Comparison of ENCODE assay signal across 22 cellular contexts in the genomic region with DNA sequence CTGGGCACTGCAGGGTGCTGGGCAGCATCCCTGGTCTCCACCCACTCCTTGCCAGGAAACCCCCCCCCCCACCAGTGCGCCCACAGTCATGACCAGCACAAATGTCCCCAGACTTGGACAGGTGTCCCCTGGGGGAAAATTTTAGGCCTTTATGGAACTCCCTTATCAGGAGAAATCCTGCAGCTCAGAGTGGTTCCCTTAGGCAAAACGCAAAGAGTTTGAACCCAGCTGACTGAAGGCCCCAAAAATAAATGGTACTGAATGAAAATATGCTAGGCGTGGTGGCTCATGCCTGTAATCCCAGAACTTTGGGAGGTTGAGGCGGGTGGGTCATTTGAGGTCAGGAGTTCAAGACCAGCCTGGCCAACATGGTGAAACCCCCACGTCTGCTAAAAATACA. TPM values are rescaled to one million over a fixed set of nuclear protein-coding genes. Genes with fewer than 3 reads are reported as not detected.
DNase-seq lines count a peak whose midpoint lies in the region; ATAC-seq, FAIRE-seq and TF ChIP-seq lines count a peak whose summit lies in the region.
"Had no signal": no experiment of that assay in that cellular context is flagged by ENCODE, and none has a peak within 500 bp of the region (broad histone marks: within the 10 kb centered on the region; RNA-seq: fewer than 3 reads in every experiment).

No MANE protein-coding gene starts in this region.

- H3K4ac ChIP-seq in H9 (ENCODE audit: low read depth, low read length) = no peak overlapping the region
- no peak overlapping the region for H3K4ac ChIP-seq in trophoblast cell (ENCODE audit: low read depth, low read length)

- H3K79me1 ChIP-seq in H9 (ENCODE audit: insufficient read depth, low read depth, low read length, poor library complexity, severe bottlenecking) = no peaks in the 10 kb centered on the region
- H3K79me1 ChIP-seq in trophoblast cell (ENCODE audit: low read length) = peaks cover 36% of the 10 kb centered on the region

- H3T11ph ChIP-seq in H9 (ENCODE audit: low read length) = no peak overlapping the region

- FAIRE-seq in GM12891 (lab: Jason Lieb, UNC) = no peak
- no peak for FAIRE-seq in pancreas (lab: Jason Lieb, UNC)
- FAIRE-seq: D721Med had no signal

- DNase-seq in H9 (peak; percentile 19), RWPE1 (ENCODE audit: low spot score) (no peak), trophoblast cell (peak; percentile 86 to 96), natural killer cell (no peak), GM12891 (ENCODE audit: insufficient read length, low spot score) (no peak), pancreas (no peak)
- DNase-seq in activated CD4-positive, CD25-positive, alpha-beta regulatory T cell treated with anti-CD3 and anti-CD28 coated beads, Interleukin-2, amount 50 U/mL, for 72 hours = no peak
- DNase-seq: ACHN; C1 segment of cervical spinal cord; CD8-positive, alpha-beta memory T cell; DMS53; EL; GF-D8; Kasumi-1; MG63; NCI-H1417; NCI-H1694 treated with DMSO at 0.1 percent for 48 hours; NCI-H446 treated with DMSO at 0.1 percent for 48 hours; NCI-H526 treated with DMSO at 0.1 percent for 48 hours; PC-3 had no signal

- intact Hi-C loops in natural killer cell (cut with micrococcal nuclease) (no loop called here), pancreas (cut with DNase I) (no loop called here)

- no peak overlapping the region for H3K4me3 ChIP-seq in BLaER1 treated with 17β-estradiol and CSF1 and Interleukin-3, amounts not matched to agents 10 nM and 100 nM
- H3K4me3 ChIP-seq in trophoblast cell (ENCODE audit: low read depth, low read length) (no peak overlapping the region), pancreas (no peak overlapping the region)
- H3K4me3 ChIP-seq: MG63 had no signal

- no peaks in the 10 kb centered on the region for H3K27me3 ChIP-seq in BLaER1 treated with 17β-estradiol and CSF1 and Interleukin-3, amounts not matched to agents 10 nM and 100 nM
- no peaks in the 10 kb centered on the region for H3K27me3 ChIP-seq in H9 (ENCODE audit: insufficient read depth, low read length)
- no peaks in the 10 kb centered on the region for H3K27me3 ChIP-seq in trophoblast cell (ENCODE audit: insufficient read depth, low read length)
- H3K27me3 ChIP-seq in pancreas = no peaks in the 10 kb centered on the region
- H3K27me3 ChIP-seq: MG63 had no signal

- TF ChIP-seq CTCF in H9 (conservative IDR thresholded peaks at IDR 0.05) = no peak
- no peak for TF ChIP-seq CTCF in RWPE1 (conservative IDR thresholded peaks at IDR 0.05; ENCODE audit: low read depth)
- TF ChIP-seq CTCF in natural killer cell (IDR thresholded peaks at IDR 0.05) = no peak
- TF ChIP-seq CTCF in pancreas (IDR thresholded peaks at IDR 0.05) = no peak

- H3K36me3 Mint-ChIP-seq in H9 (ENCODE audit: insufficient read depth in 1 of 3, low read depth in 3 of 3) (no peaks in the 10 kb centered on the region), natural killer cell (no peaks in the 10 kb centered on the region)

- no peak overlapping the region for H4K12ac ChIP-seq in trophoblast cell (ENCODE audit: low read depth, low read length)

- H3K14ac ChIP-seq in H9 (ENCODE audit: insufficient read depth, low read length) (no peak overlapping the region), trophoblast cell (ENCODE audit: low read length) (no peak overlapping the region)

- H2BK20ac ChIP-seq in H9 (ENCODE audit: low read depth, low read length, poor library complexity, severe bottlenecking) = no peak overlapping the region

- H2BK12ac ChIP-seq in H9 (ENCODE audit: insufficient read length, low read depth, low read length) (no peak overlapping the region), trophoblast cell (ENCODE audit: low read length) (peak overlapping the region; percentile 99)

- H3K9me3 Mint-ChIP-seq in H9 = peaks cover 0 to 4% of the 10 kb centered on the region in 2 experiments; a peak in 1 of 5 replicates
- no peaks in the 10 kb centered on the region for H3K9me3 Mint-ChIP-seq in natural killer cell
- H3K9me3 Mint-ChIP-seq: CD8-positive, alpha-beta memory T cell had no signal

- no peak overlapping the region for H4K5ac ChIP-seq in H9 (ENCODE audit: insufficient read length, low read depth, low read length)

- H3K23ac ChIP-seq in H9 (ENCODE audit: insufficient read length, low read depth, low read length) (no peak overlapping the region), trophoblast cell (ENCODE audit: low read length) (no peak overlapping the region)

- no peak overlapping the region for H3K18ac ChIP-seq in H9 (ENCODE audit: insufficient read length, low read depth, low read length)
- H3K18ac ChIP-seq in trophoblast cell (ENCODE audit: low read length) = peak overlapping the region; percentile 66

- no peak overlapping the region for H2BK5ac ChIP-seq in H9 (ENCODE audit: insufficient read length, low read length)
- H2BK5ac ChIP-seq in trophoblast cell (ENCODE audit: low read depth, low read length, poor library complexity) = peak overlapping the region; percentile 63

- H3K4me1 ChIP-seq in BLaER1 treated with 17β-estradiol and CSF1 and Interleukin-3, amounts not matched to agents 10 nM and 100 nM = peaks cover 31 to 76% (median 67%) of the 10 kb centered on the region in 10 experiments
- H3K4me1 ChIP-seq in H9 (ENCODE audit: insufficient read depth, low read length) (peaks cover 2% of the 10 kb centered on the region; the same call in 1 of the 2 replicates), trophoblast cell (ENCODE audit: control insufficient read depth in 1 of 2, insufficient read depth in 2 of 2, low read length in 2 of 2) (peaks cover 36 to 39% of the 10 kb centered on the region in 2 experiments), pancreas (peaks cover 0 to under 1% (median 0%) of the 10 kb centered on the region in 3 donors)

- H3K4me2 ChIP-seq in BLaER1 treated with 17β-estradiol and CSF1 and Interleukin-3, amounts not matched to agents 10 nM and 100 nM = peak overlapping the region in 9 of 11 experiments; percentile 18 to 73 (median 30); a peak in 15 of 22 replicates
- H3K4me2 ChIP-seq in H9 (ENCODE audit: insufficient read depth, insufficient read length, low read length) (no peak overlapping the region), trophoblast cell (ENCODE audit: low read length) (no peak overlapping the region)

- H3K23me2 ChIP-seq in H9 (ENCODE audit: insufficient read length, low read depth, low read length, poor library complexity, severe bottlenecking) = no peaks in the 10 kb centered on the region

- no peak overlapping the region for H3K4me3 Mint-ChIP-seq in H9
- H3K4me3 Mint-ChIP-seq in natural killer cell = no peak overlapping the region
- H3K4me3 Mint-ChIP-seq: CD8-positive, alpha-beta memory T cell had no signal

- H4K8ac ChIP-seq in H9 (replicated peaks; ENCODE audit: insufficient read length, low read depth, low read length) (no peak overlapping the region), trophoblast cell (ENCODE audit: low read depth, low read length) (peak overlapping the region; percentile 81)

- no peak overlapping the region for H3K56ac ChIP-seq in H9 (ENCODE audit: insufficient read length, low read depth, low read length)

- peak overlapping the region in 1 of 11 experiments; percentile 20; a peak in 3 of 22 replicates for H3K9ac ChIP-seq in BLaER1 treated with 17β-estradiol and CSF1 and Interleukin-3, amounts not matched to agents 10 nM and 100 nM
- H3K9ac ChIP-seq in H9 (ENCODE audit: extremely low read depth, insufficient read length, low read length) (no peak overlapping the region), trophoblast cell (ENCODE audit: low read length) (no peak overlapping the region)

- H3K4me1 Mint-ChIP-seq in H9 (peaks cover 6 to 21% of the 10 kb centered on the region in 2 experiments; a peak in 3 of 4 replicates), natural killer cell (no peaks in the 10 kb centered on the region)

- peak overlapping the region in 4 of 11 experiments; percentile 1 to 67 (median 42); a peak in 4 of 22 replicates for H3K27ac ChIP-seq in BLaER1 treated with 17β-estradiol and CSF1 and Interleukin-3, amounts not matched to agents 10 nM and 100 nM
- no peak overlapping the region for H3K27ac ChIP-seq in H9 (ENCODE audit: insufficient read length, low read depth, low read length)
- H3K27ac ChIP-seq in RWPE1 = peak overlapping the region; percentile 63
- peak overlapping the region; percentile 21 for H3K27ac ChIP-seq in trophoblast cell (ENCODE audit: low read depth, low read length)
- no peak overlapping the region for H3K27ac ChIP-seq in pancreas

- H2AFZ ChIP-seq in H9 (ENCODE audit: low read length) (no peak overlapping the region), trophoblast cell (ENCODE audit: insufficient read depth, low read length, poor library complexity) (no peak overlapping the region)

- peak overlapping the region in 1 of 3 experiments; percentile 69; a peak in 2 of 7 replicates for H3K27ac Mint-ChIP-seq in H9
- H3K27ac Mint-ChIP-seq in natural killer cell = no peak overlapping the region
- H3K27ac Mint-ChIP-seq: CD8-positive, alpha-beta memory T cell had no signal

- no peak for TF ChIP-seq POLR2A in GM12891 (IDR thresholded peaks at IDR 0.05; ENCODE audit: low read depth, low read length)

- CTCF ChIA-PET in RWPE1 (lab: Yijun Ruan, JAX) = no interaction called here

- POLR2A ChIA-PET in RWPE1 (lab: Yijun Ruan, JAX; ENCODE audit: low non-redundant PET) = interaction anchor here (0.7 kb wide), 1 partner anchor 52 kb away, joined by 12 read pairs; a partner anchor contains a TSS

- H3K9me3 ChIP-seq in BLaER1 treated with 17β-estradiol and CSF1 and Interleukin-3, amounts not matched to agents 10 nM and 100 nM (replicated peaks in 1 of 11) = peaks cover 0 to 16% (median 4%) of the 10 kb centered on the region in 11 experiments; a peak in 9 of 22 replicates
- H3K9me3 ChIP-seq in H9 (ENCODE audit: control insufficient read depth, low read depth, low read length) (no peaks in the 10 kb centered on the region), trophoblast cell (ENCODE audit: insufficient read depth, low read depth, low read length) (peaks cover 3% of the 10 kb centered on the region), pancreas (no peaks in the 10 kb centered on the region)
- H3K9me3 ChIP-seq: MG63 had no signal

- no peaks in the 10 kb centered on the region for H3K79me2 ChIP-seq in H9 (ENCODE audit: insufficient read depth, low read length)
- H3K79me2 ChIP-seq in trophoblast cell (ENCODE audit: control insufficient read depth, insufficient read depth, low read length, poor library complexity) = peaks cover 5% of the 10 kb centered on the region

- no peaks in the 10 kb centered on the region for H3K27me3 Mint-ChIP-seq in H9 (ENCODE audit: low read depth)
- H3K27me3 Mint-ChIP-seq in natural killer cell (ENCODE audit: low read depth in 2 of 2) = no peaks in the 10 kb centered on the region
- H3K27me3 Mint-ChIP-seq: CD8-positive, alpha-beta memory T cell had no signal

- no peak for ATAC-seq in natural killer cell
- no peak for ATAC-seq in pancreas
- ATAC-seq: PC-3 had no signal

- peaks cover 0 to 38% (median 23%) of the 10 kb centered on the region in 11 experiments; a peak in 14 of 22 replicates for H4K20me1 ChIP-seq in BLaER1 treated with 17β-estradiol and CSF1 and Interleukin-3, amounts not matched to agents 10 nM and 100 nM
- H4K20me1 ChIP-seq in H9 (ENCODE audit: control insufficient read depth, insufficient read depth, insufficient read length) = peaks cover 4% of the 10 kb centered on the region

- H3K36me3 ChIP-seq in BLaER1 treated with 17β-estradiol and CSF1 and Interleukin-3, amounts not matched to agents 10 nM and 100 nM = peaks cover 0 to 12% (median 0%) of the 10 kb centered on the region in 11 experiments; a peak in 1 of 22 replicates
- H3K36me3 ChIP-seq in trophoblast cell (ENCODE audit: control insufficient read depth in 1 of 2, insufficient read depth in 2 of 2, low read length in 2 of 2) = peaks cover 0 to 3% of the 10 kb centered on the region in 2 experiments
- no peaks in the 10 kb centered on the region for H3K36me3 ChIP-seq in pancreas
- H3K36me3 ChIP-seq: MG63 had no signal

- no CpG with 5 or more reads among the region's 5 CpGs for WGBS in H9 (ENCODE audit: extremely low coverage, insufficient read length, low lambda C conversion rate)
- no CpG with 5 or more reads among the region's 5 CpGs for WGBS in trophoblast cell (ENCODE audit: extremely low coverage, insufficient coverage, insufficient read length)
- 83 to 93% methylated on average over 5 of the region's 5 CpGs for WGBS in pancreas, 2 donors

- no peak overlapping the region for H2BK120ac ChIP-seq in H9 (ENCODE audit: low read depth, low read length, poor library complexity, severe bottlenecking)
- peak overlapping the region; percentile 88 for H2BK120ac ChIP-seq in trophoblast cell (ENCODE audit: insufficient read depth, low read length, poor library complexity)

- H2BK15ac ChIP-seq in H9 (ENCODE audit: low read depth, low read length) = no peak overlapping the region

- H2AK5ac ChIP-seq in H9 (ENCODE audit: insufficient read length, low read length) (no peak overlapping the region), trophoblast cell (ENCODE audit: low read length) (peak overlapping the region; percentile 65)

- no peak overlapping the region for H4K91ac ChIP-seq in H9 (ENCODE audit: insufficient read length, low read depth, low read length)
- H4K91ac ChIP-seq in trophoblast cell (ENCODE audit: low read depth, low read length) = peak overlapping the region; percentile 85

RNA-seq across cellular contexts. Expression of a gene that starts 51.8 kb away (rescaled TPM):
- total RNA-seq in H9 (2021) = 13.5 and 16.2 TPM in 2 replicates
- polyA plus RNA-seq in trophoblast cell (2013) = 89.4 and 93.2 TPM in 2 replicates
- total RNA-seq in natural killer cell = 100 to 1,000 TPM; 198 to 247 (median 212) TPM
- polyA plus RNA-seq in GM12891 (2012; ENCODE audit: low read depth, missing spikeins) = 138 TPM
- 10 to 100 TPM; 20.4 to 58.8 (median 42.3) TPM for total RNA-seq in pancreas
- polyA plus RNA-seq in pancreas = 100 to 1,000 TPM; 182 to 237 TPM

Comparison
In these comparisons a context has a peak if more than half of its experiments do, and no peak if none do; other contexts are left out.
1. H3K27ac ChIP-seq: peak in RWPE1 (single experiment) and trophoblast cell (single experiment); none in H9 (single experiment) and pancreas (0 of 4).
2. H3K4me2 ChIP-seq: peak in BLaER1 treated with 17β-estradiol and CSF1 and Interleukin-3, amounts not matched to agents 10 nM and 100 nM (9 of 11); none in H9 (single experiment) and trophoblast cell (single experiment).
3. DNase-seq: peak in H9 (single experiment) and trophoblast cell (2 of 2); none in RWPE1 (single experiment), natural killer cell (single experiment), GM12891 (single experiment), pancreas (0 of 6) and activated CD4-positive, CD25-positive, alpha-beta regulatory T cell treated with anti-CD3 and anti-CD28 coated beads, Interleukin-2, amount 50 U/mL, for 72 hours (single experiment).